In the genomic region with DNA sequence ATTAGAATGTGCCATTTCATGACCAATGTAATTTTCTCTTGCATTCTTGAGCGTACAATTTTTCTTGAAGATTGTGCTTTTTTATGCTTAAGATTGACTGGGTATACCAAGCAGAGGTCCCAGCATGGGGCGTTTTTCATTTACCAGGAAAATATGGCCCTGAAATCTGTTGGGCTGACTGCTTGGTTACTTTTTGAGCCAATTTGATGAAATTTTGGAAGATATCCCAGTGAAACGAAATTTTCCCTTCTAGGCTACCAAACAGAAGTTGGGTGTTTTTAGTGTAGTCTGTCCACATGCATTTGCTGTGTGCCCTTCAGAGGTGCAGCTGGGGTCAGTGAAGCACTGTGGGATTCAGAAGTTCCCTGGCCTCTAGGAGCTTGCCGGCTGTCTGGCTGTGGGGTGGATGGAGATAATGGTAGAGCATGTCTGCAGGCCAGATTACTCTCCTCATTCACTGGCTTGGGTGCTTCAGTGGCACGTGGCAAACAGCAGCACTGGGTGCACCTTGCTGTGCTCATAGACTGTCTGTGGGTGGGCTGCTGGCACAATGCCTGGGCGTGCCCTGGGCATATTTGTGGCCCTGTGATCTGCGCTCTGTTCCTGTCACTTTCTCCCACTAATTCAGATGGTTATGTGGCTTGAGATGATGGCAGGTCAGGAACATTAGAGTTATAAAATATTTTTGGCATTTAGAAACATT, we compare ENCODE assay signal across 16 cellular contexts.
DNase-seq lines count a peak whose midpoint lies in the region; ATAC-seq lines count a peak whose summit lies in the region.
"Had no signal": no experiment of that assay in that cellular context is flagged by ENCODE, and none has a peak within 500 bp of the region (broad histone marks: within the 10 kb centered on the region; RNA-seq: fewer than 3 reads in every experiment).

No MANE protein-coding gene starts in this region.

- no peak overlapping the region for H3K4ac ChIP-seq in trophoblast cell (ENCODE audit: low read depth, low read length)

- H3K9me3 Mint-ChIP-seq in CD4-positive, CD25-positive, alpha-beta regulatory T cell: no peaks in the 10 kb centered on the region
- no peaks in the 10 kb centered on the region for H3K9me3 Mint-ChIP-seq in central memory CD8-positive, alpha-beta T cell

- H3K23ac ChIP-seq in trophoblast cell (ENCODE audit: low read length): no peak overlapping the region

- no peaks in the 10 kb centered on the region for H3K36me3 Mint-ChIP-seq in CD4-positive, CD25-positive, alpha-beta regulatory T cell
- H3K36me3 Mint-ChIP-seq in central memory CD8-positive, alpha-beta T cell (ENCODE audit: insufficient read depth): no peaks in the 10 kb centered on the region

- H3K18ac ChIP-seq in trophoblast cell (ENCODE audit: low read length): no peak overlapping the region

- no peaks in the 10 kb centered on the region for H3K9me3 ChIP-seq in CD4-positive, CD25-positive, alpha-beta regulatory T cell (ENCODE audit: control insufficient read depth in 2 of 2, low read length in 2 of 2)
- no peaks in the 10 kb centered on the region for H3K9me3 ChIP-seq in trophoblast cell (ENCODE audit: insufficient read depth, low read depth, low read length)
- H3K9me3 ChIP-seq: BLaER1 treated with 17β-estradiol and CSF1 and Interleukin-3, amounts not matched to agents 10 nM and 100 nM had no signal

- no peak overlapping the region for H3K27ac ChIP-seq in CD4-positive, CD25-positive, alpha-beta regulatory T cell (ENCODE audit: insufficient read depth, low read length, poor library complexity, severe bottlenecking)
- H3K27ac ChIP-seq in trophoblast cell (ENCODE audit: low read depth, low read length): no peak overlapping the region

- peak overlapping the region; percentile 30 for H2BK12ac ChIP-seq in trophoblast cell (ENCODE audit: low read length)

- H3K79me2 ChIP-seq in trophoblast cell (ENCODE audit: control insufficient read depth, insufficient read depth, low read length, poor library complexity): no peaks in the 10 kb centered on the region

- no peak overlapping the region for H2AFZ ChIP-seq in trophoblast cell (ENCODE audit: insufficient read depth, low read length, poor library complexity)

- H2AK5ac ChIP-seq in trophoblast cell (ENCODE audit: low read length): no peak overlapping the region

- peaks cover 47% of the 10 kb centered on the region for H3K4me1 ChIP-seq in CD4-positive, CD25-positive, alpha-beta regulatory T cell (ENCODE audit: control insufficient read depth, insufficient read depth, low read length, poor library complexity, severe bottlenecking)
- peaks cover 10 to 11% of the 10 kb centered on the region in 2 experiments for H3K4me1 ChIP-seq in trophoblast cell (ENCODE audit: control insufficient read depth in 1 of 2, insufficient read depth in 2 of 2, low read length in 2 of 2)

- no CpG with 5 or more reads among the region's 7 CpGs for WGBS in trophoblast cell (ENCODE audit: extremely low coverage, insufficient coverage, insufficient read length)

- H3K79me1 ChIP-seq in trophoblast cell (ENCODE audit: low read length): no peaks in the 10 kb centered on the region

- no peak overlapping the region for H3K14ac ChIP-seq in trophoblast cell (ENCODE audit: low read length)

- H3K4me3 ChIP-seq in CD4-positive, CD25-positive, alpha-beta regulatory T cell (ENCODE audit: low read depth, low read length): no peak overlapping the region
- no peak overlapping the region for H3K4me3 ChIP-seq in trophoblast cell (ENCODE audit: low read depth, low read length)
- H3K4me3 ChIP-seq: BLaER1 treated with 17β-estradiol and CSF1 and Interleukin-3, amounts not matched to agents 10 nM and 100 nM had no signal

- no peak for ATAC-seq in CD4-positive, CD25-positive, alpha-beta regulatory T cell (ENCODE audit: low read depth in 2 of 2)
- no peak for ATAC-seq in central memory CD8-positive, alpha-beta T cell (replicated peaks; ENCODE audit: extremely low read depth, poor library complexity, severe bottlenecking)
- ATAC-seq: PC-3 had no signal

- no peak overlapping the region for H2BK5ac ChIP-seq in trophoblast cell (ENCODE audit: low read depth, low read length, poor library complexity)

- H4K91ac ChIP-seq in trophoblast cell (ENCODE audit: low read depth, low read length): no peak overlapping the region

- H3K4me2 ChIP-seq in trophoblast cell (ENCODE audit: low read length): no peak overlapping the region

- H3K4me3 Mint-ChIP-seq in CD4-positive, CD25-positive, alpha-beta regulatory T cell: peak overlapping the region in 1 of 4 donors; percentile 43
- H3K4me3 Mint-ChIP-seq in central memory CD8-positive, alpha-beta T cell: no peak overlapping the region

- H2BK120ac ChIP-seq in trophoblast cell (ENCODE audit: insufficient read depth, low read length, poor library complexity): no peak overlapping the region

- peak overlapping the region; percentile 18 to 81 (median 78) for H3K27ac Mint-ChIP-seq in CD4-positive, CD25-positive, alpha-beta regulatory T cell
- H3K27ac Mint-ChIP-seq in central memory CD8-positive, alpha-beta T cell (ENCODE audit: low read depth): peak overlapping the region; percentile 71

- no peaks in the 10 kb centered on the region for H3K27me3 ChIP-seq in CD4-positive, CD25-positive, alpha-beta regulatory T cell (ENCODE audit: control insufficient read depth, insufficient read depth, low read length)
- no peaks in the 10 kb centered on the region for H3K27me3 ChIP-seq in trophoblast cell (ENCODE audit: insufficient read depth, low read length)
- H3K27me3 ChIP-seq: BLaER1 treated with 17β-estradiol and CSF1 and Interleukin-3, amounts not matched to agents 10 nM and 100 nM had no signal

- DNase-seq in CD4-positive, CD25-positive, alpha-beta regulatory T cell: no peak
- DNase-seq in NCI-H69 (lab: John Stamatoyannopoulos, UW) (peak; percentile 8), trophoblast cell (no peak), NCI-H187 treated with DMSO at 0.1 percent for 48 hours (lab: John Stamatoyannopoulos, UW) (no peak), HuH-7.5 (ENCODE audit: low spot score) (no peak), NCI-H146 (lab: John Stamatoyannopoulos, UW) (no peak)
- no peak for DNase-seq in central memory CD8-positive, alpha-beta T cell (ENCODE audit: low spot score in 2 of 2)
- DNase-seq: DMS79, KBM-7, NCI-H1105 treated with DMSO at 0.1 percent for 48 hours, NCI-H187, NCI-H2227 treated with DMSO at 0.1 percent for 48 hours, NCI-H510A treated with DMSO at 0.1 percent for 48 hours, PC-3, RPMI8226 had no signal

- H3K27me3 Mint-ChIP-seq in CD4-positive, CD25-positive, alpha-beta regulatory T cell: no peaks in the 10 kb centered on the region
- peaks cover 12% of the 10 kb centered on the region for H3K27me3 Mint-ChIP-seq in central memory CD8-positive, alpha-beta T cell

- peaks cover 21 to 60% (median 42%) of the 10 kb centered on the region in 4 donors for H3K4me1 Mint-ChIP-seq in CD4-positive, CD25-positive, alpha-beta regulatory T cell
- H3K4me1 Mint-ChIP-seq in central memory CD8-positive, alpha-beta T cell: peaks cover 10% of the 10 kb centered on the region

- H4K12ac ChIP-seq in trophoblast cell (ENCODE audit: low read depth, low read length): no peak overlapping the region

- H4K8ac ChIP-seq in trophoblast cell (ENCODE audit: low read depth, low read length): no peak overlapping the region

- no peak overlapping the region for H3K9ac ChIP-seq in trophoblast cell (ENCODE audit: low read length)
- H3K9ac ChIP-seq: BLaER1 treated with 17β-estradiol and CSF1 and Interleukin-3, amounts not matched to agents 10 nM and 100 nM had no signal

- H3K36me3 ChIP-seq in CD4-positive, CD25-positive, alpha-beta regulatory T cell (ENCODE audit: control insufficient read depth, insufficient read depth, low read length): no peaks in the 10 kb centered on the region
- H3K36me3 ChIP-seq in trophoblast cell (ENCODE audit: control insufficient read depth in 1 of 2, insufficient read depth in 2 of 2, low read length in 2 of 2): no peaks in the 10 kb centered on the region
